In the genomic region with DNA sequence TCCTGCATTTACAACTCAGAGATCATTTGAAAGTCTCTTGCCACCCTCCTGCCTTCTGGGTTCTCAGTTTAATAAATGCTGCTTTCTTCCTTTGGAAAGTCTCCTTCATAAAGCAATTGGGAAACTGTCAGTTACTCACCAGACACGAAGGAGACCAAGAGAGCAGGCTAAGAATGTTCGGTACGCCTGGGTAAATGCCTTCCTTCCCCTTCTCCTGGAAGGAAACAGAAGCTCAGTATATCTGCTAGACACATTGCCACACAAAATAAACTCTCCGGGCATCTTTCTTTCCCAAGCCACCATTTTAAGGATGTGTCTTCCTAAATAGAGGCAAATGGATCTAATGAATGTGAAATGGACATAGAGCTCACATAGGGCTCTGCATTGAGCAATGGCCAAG, we compare ENCODE assay signal across 3 cellular contexts.
"Had no signal": no experiment of that assay in that cellular context is flagged by ENCODE, and none has a peak within 500 bp of the region (broad histone marks: within the 10 kb centered on the region; RNA-seq: fewer than 3 reads in every experiment).

No MANE protein-coding gene starts in this region.

- H3K4me3 ChIP-seq: GM12878 had no signal

- ATAC-seq: GM12878 had no signal

- DNase-seq: GDM1, GF-D8 had no signal
